1 cellular context compared by ENCODE assay signal in the genomic region with DNA sequence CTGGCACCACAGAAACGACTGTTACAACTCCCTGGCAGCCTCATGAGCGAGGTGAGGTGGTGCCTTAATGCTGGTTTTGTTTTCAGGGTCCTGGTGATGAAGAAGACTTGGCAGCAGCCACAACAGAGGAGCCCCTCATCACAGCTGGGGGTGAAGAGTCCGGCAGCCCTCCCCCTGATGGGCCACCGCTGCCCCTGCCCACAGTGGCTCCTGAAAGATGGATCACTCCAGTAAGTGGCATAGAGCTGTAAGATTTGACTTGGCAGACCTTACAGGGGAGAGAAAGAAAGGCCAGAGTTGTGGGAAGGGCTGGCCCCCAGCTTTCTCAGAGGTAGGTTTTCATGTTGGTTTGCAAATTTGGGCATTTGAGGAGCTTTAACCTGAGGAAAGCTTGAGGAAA.
TF ChIP-seq lines count a peak whose summit lies in the region.

No MANE protein-coding gene starts in this region.

TF ChIP-seq in K562, 482 proteins besides CTCF, POLR2A, EP300 and RAD21 (continued from another document):
- TF ChIP-seq ZNF551 (CRISPR knock-in tag; IDR thresholded peaks at IDR 0.05) (no peak), MAFF (IDR thresholded peaks at IDR 0.05; ENCODE audit: low read length) (no peak), ZNF79 (CRISPR knock-in tag; IDR thresholded peaks at IDR 0.05; ENCODE audit: low read depth) (no peak), ZNF217 (CRISPR knock-in tag; IDR thresholded peaks at IDR 0.05) (no peak), ZNF699 (CRISPR knock-in tag; IDR thresholded peaks at IDR 0.05; ENCODE audit: insufficient replicate concordance) (no peak), NFIC (IDR thresholded peaks at IDR 0.05) (no peak)
- TF ChIP-seq, protein P1, sequence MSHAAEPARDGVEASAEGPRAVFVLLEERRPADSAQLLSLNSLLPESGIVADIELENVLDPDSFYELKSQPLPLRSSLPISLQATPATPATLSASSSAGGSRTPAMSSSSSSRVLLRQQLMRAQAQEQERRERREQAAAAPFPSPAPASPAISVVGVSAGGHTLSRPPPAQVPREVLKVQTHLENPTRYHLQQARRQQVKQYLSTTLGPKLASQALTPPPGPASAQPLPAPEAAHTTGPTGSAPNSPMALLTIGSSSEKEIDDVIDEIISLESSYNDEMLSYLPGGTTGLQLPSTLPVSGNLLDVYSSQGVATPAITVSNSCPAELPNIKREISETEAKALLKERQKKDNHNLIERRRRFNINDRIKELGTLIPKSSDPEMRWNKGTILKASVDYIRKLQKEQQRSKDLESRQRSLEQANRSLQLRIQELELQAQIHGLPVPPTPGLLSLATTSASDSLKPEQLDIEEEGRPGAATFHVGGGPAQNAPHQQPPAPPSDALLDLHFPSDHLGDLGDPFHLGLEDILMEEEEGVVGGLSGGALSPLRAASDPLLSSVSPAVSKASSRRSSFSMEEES (CRISPR knock-in tag; IDR thresholded peaks at IDR 0.05) = no peak
- TF ChIP-seq, protein P2, sequence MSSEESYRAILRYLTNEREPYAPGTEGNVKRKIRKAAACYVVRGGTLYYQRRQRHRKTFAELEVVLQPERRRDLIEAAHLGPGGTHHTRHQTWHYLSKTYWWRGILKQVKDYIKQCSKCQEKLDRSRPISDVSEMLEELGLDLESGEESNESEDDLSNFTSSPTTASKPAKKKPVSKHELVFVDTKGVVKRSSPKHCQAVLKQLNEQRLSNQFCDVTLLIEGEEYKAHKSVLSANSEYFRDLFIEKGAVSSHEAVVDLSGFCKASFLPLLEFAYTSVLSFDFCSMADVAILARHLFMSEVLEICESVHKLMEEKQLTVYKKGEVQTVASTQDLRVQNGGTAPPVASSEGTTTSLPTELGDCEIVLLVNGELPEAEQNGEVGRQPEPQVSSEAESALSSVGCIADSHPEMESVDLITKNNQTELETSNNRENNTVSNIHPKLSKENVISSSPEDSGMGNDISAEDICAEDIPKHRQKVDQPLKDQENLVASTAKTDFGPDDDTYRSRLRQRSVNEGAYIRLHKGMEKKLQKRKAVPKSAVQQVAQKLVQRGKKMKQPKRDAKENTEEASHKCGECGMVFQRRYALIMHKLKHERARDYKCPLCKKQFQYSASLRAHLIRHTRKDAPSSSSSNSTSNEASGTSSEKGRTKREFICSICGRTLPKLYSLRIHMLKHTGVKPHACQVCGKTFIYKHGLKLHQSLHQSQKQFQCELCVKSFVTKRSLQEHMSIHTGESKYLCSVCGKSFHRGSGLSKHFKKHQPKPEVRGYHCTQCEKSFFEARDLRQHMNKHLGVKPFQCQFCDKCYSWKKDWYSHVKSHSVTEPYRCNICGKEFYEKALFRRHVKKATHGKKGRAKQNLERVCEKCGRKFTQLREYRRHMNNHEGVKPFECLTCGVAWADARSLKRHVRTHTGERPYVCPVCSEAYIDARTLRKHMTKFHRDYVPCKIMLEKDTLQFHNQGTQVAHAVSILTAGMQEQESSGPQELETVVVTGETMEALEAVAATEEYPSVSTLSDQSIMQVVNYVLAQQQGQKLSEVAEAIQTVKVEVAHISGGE (CRISPR knock-in tag; IDR thresholded peaks at IDR 0.05) = no peak
- TF ChIP-seq, protein P3, sequence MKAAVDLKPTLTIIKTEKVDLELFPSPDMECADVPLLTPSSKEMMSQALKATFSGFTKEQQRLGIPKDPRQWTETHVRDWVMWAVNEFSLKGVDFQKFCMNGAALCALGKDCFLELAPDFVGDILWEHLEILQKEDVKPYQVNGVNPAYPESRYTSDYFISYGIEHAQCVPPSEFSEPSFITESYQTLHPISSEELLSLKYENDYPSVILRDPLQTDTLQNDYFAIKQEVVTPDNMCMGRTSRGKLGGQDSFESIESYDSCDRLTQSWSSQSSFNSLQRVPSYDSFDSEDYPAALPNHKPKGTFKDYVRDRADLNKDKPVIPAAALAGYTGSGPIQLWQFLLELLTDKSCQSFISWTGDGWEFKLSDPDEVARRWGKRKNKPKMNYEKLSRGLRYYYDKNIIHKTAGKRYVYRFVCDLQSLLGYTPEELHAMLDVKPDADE (conservative IDR thresholded peaks at IDR 0.05; ENCODE audit: control insufficient read depth, low read depth, low read length) = no peak
